8 cellular contexts compared by ENCODE assay signal in genomic region chr6:110682460-110682853, GRCh38.
DNase-seq lines count a peak whose midpoint lies in the region; ATAC-seq and TF ChIP-seq lines count a peak whose summit lies in the region.

No MANE protein-coding gene starts in this region.

- BruUV-seq in Caco-2 (replicated peaks; lab: Mats Ljungman, UMichigan): no TSS peak

- no peaks in the 10 kb centered on the region for H3K36me3 ChIP-seq in Caco-2 (ENCODE audit: control insufficient read depth, insufficient read depth, low read length)

- no peaks in the 10 kb centered on the region for H3K36me3 Mint-ChIP-seq in Caco-2 (ENCODE audit: insufficient read depth, unreplicated experiment)
- H3K36me3 Mint-ChIP-seq in endothelial cell (ENCODE audit: low read depth, unreplicated experiment): no peaks in the 10 kb centered on the region

- ATAC-seq in GM19452 (IDR thresholded peaks at IDR 0.05; ENCODE audit: unreplicated experiment): peak; percentile 93
- peak; percentile 92 for ATAC-seq in HG03469 (IDR thresholded peaks at IDR 0.05; ENCODE audit: unreplicated experiment)

- peaks cover 14% of the 10 kb centered on the region for H3K4me1 ChIP-seq in Caco-2

- H3K27me3 ChIP-seq in Caco-2 (replicated peaks; ENCODE audit: control insufficient read depth, insufficient read depth, low read length): no peaks in the 10 kb centered on the region

- peak overlapping the region; percentile 72 for H3K27ac Mint-ChIP-seq in Caco-2 (ENCODE audit: unreplicated experiment)
- no peak overlapping the region for H3K27ac Mint-ChIP-seq in endothelial cell (ENCODE audit: unreplicated experiment)

- peak; percentile 68 to 69 for TF ChIP-seq CTCF in Caco-2 (IDR thresholded peaks at IDR 0.05; ENCODE audit: insufficient read depth in 1 of 2, low read depth in 1 of 2, low read length in 1 of 2, severe bottlenecking in 1 of 2, unreplicated experiment in 1 of 2)
- TF ChIP-seq CTCF in endothelial cell (IDR thresholded peaks at IDR 0.05; ENCODE audit: unreplicated experiment): peak; percentile 69

- no peaks in the 10 kb centered on the region for H3K9me3 ChIP-seq in Caco-2

- CTCF ChIA-PET in Caco-2 (lab: Charles Lee): interaction anchor here (0.5 to 1.3 kb wide), 13 partner anchors 11 to 271 kb away, joined by 3 to 10 read pairs (median 5); partner anchors contain the start of genes AMD1 and CDK19

- peaks cover 12% of the 10 kb centered on the region for H3K4me1 Mint-ChIP-seq in Caco-2 (ENCODE audit: low read depth, unreplicated experiment)
- peaks cover 8% of the 10 kb centered on the region for H3K4me1 Mint-ChIP-seq in endothelial cell (ENCODE audit: unreplicated experiment)

- H3K9me3 Mint-ChIP-seq in Caco-2 (ENCODE audit: unreplicated experiment) (no peaks in the 10 kb centered on the region), endothelial cell (ENCODE audit: unreplicated experiment) (no peaks in the 10 kb centered on the region)

- POLR2A ChIA-PET in Caco-2 (lab: Charles Lee): interaction anchor here (0.6 to 1.8 kb wide), 4 partner anchors 73 to 194 kb away, joined by 3 to 13 read pairs (median 8); partner anchors contain the start of gene CDK19

- H3K27me3 Mint-ChIP-seq in Caco-2 (ENCODE audit: insufficient read depth, unreplicated experiment) (no peaks in the 10 kb centered on the region), endothelial cell (ENCODE audit: unreplicated experiment) (no peaks in the 10 kb centered on the region)

- H3K4me3 Mint-ChIP-seq in Caco-2 (ENCODE audit: unreplicated experiment): no peak overlapping the region
- H3K4me3 Mint-ChIP-seq in endothelial cell (ENCODE audit: unreplicated experiment): no peak overlapping the region

- intact Hi-C loops in Caco-2 (cut with micrococcal nuclease; ENCODE audit: unreplicated experiment): loop anchor here (1.0 to 5.0 kb wide), 7 partner anchors 50 to 317 kb away; partner anchors contain the start of gene CDK19

- DNase-seq in Caco-2 (peak; percentile 71 to 77), NCI-H526 treated with DMSO at 0.1 percent for 48 hours (lab: John Stamatoyannopoulos, UW) (peak; percentile 83), endothelial cell (ENCODE audit: low spot score) (peak; percentile 63), mucosa of gallbladder (ENCODE audit: low spot score) (peak; percentile 85)
- peak; percentile 35 to 52 for DNase-seq in activated CD4-positive, alpha-beta T cell treated with anti-CD3 and anti-CD28 coated beads, Interleukin-2, amount 50 U/mL, for 4 hours
- peak; percentile 51 for DNase-seq in stimulated activated naive CD4-positive, alpha-beta T cell treated with Interleukin-2 at 50 U/mL for 16 hours (lab: John Stamatoyannopoulos, UW)

- no peak overlapping the region for H3K4me3 ChIP-seq in Caco-2 (ENCODE audit: low read depth, low read length)
